Comparison of ENCODE assay signal across 1 cellular context in the genomic region with DNA sequence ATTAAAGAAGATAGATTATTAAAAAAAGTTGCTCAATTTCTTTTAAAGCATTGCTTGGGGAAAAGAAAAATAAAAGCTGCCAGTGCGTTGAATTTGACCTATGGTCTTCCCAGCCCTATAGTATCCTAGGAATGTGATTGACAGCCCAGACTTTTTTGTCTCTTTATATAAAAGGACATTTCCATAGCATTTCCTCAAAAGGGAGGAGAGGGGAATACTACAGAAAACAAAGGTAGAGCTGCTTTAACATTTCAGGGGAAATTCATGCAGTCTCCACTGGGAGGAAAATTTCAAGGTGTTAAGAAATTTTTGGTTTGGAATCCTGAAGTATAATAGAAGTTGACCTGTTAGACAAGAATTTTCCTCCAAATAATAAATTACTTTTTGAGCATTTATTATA.
TF ChIP-seq lines count a peak whose summit lies in the region.

No MANE protein-coding gene starts in this region.

TF ChIP-seq in H1, 55 proteins besides CTCF, POLR2A, EP300 and RAD21:
- TF ChIP-seq CBX8 (IDR thresholded peaks at IDR 0.05; ENCODE audit: borderline replicate concordance, low read depth, low read length), result no peak
- TF ChIP-seq CBX5 (IDR thresholded peaks at IDR 0.05; ENCODE audit: low read depth, low read length), result no peak
- no peak for TF ChIP-seq SUZ12 (IDR thresholded peaks at IDR 0.05; ENCODE audit: low read length)
- TF ChIP-seq EGR1 (IDR thresholded peaks at IDR 0.05; ENCODE audit: borderline replicate concordance, low read depth, low read length), result no peak
- TF ChIP-seq, protein P1, sequence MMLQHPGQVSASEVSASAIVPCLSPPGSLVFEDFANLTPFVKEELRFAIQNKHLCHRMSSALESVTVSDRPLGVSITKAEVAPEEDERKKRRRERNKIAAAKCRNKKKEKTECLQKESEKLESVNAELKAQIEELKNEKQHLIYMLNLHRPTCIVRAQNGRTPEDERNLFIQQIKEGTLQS (IDR thresholded peaks at IDR 0.05; ENCODE audit: insufficient read depth, low read depth, low read length), result no peak
- TF ChIP-seq SIX5 (IDR thresholded peaks at IDR 0.05; ENCODE audit: low read depth, low read length), result no peak
- no peak for TF ChIP-seq ZNF274 (IDR thresholded peaks at IDR 0.05; ENCODE audit: borderline replicate concordance, extremely low read depth, low read length)
- TF ChIP-seq CTBP2 (IDR thresholded peaks at IDR 0.05; ENCODE audit: borderline replicate concordance, insufficient read depth, insufficient read length, low read length), result no peak
- no peak for TF ChIP-seq RXRA (IDR thresholded peaks at IDR 0.05; ENCODE audit: insufficient read depth, low read depth, low read length)
- no peak for TF ChIP-seq TBP (IDR thresholded peaks at IDR 0.05; ENCODE audit: low read depth, low read length)
- TF ChIP-seq TAF7 (optimal IDR thresholded peaks at IDR 0.05; ENCODE audit: borderline replicate concordance, low read depth, low read length), result no peak
- TF ChIP-seq, protein P2, sequence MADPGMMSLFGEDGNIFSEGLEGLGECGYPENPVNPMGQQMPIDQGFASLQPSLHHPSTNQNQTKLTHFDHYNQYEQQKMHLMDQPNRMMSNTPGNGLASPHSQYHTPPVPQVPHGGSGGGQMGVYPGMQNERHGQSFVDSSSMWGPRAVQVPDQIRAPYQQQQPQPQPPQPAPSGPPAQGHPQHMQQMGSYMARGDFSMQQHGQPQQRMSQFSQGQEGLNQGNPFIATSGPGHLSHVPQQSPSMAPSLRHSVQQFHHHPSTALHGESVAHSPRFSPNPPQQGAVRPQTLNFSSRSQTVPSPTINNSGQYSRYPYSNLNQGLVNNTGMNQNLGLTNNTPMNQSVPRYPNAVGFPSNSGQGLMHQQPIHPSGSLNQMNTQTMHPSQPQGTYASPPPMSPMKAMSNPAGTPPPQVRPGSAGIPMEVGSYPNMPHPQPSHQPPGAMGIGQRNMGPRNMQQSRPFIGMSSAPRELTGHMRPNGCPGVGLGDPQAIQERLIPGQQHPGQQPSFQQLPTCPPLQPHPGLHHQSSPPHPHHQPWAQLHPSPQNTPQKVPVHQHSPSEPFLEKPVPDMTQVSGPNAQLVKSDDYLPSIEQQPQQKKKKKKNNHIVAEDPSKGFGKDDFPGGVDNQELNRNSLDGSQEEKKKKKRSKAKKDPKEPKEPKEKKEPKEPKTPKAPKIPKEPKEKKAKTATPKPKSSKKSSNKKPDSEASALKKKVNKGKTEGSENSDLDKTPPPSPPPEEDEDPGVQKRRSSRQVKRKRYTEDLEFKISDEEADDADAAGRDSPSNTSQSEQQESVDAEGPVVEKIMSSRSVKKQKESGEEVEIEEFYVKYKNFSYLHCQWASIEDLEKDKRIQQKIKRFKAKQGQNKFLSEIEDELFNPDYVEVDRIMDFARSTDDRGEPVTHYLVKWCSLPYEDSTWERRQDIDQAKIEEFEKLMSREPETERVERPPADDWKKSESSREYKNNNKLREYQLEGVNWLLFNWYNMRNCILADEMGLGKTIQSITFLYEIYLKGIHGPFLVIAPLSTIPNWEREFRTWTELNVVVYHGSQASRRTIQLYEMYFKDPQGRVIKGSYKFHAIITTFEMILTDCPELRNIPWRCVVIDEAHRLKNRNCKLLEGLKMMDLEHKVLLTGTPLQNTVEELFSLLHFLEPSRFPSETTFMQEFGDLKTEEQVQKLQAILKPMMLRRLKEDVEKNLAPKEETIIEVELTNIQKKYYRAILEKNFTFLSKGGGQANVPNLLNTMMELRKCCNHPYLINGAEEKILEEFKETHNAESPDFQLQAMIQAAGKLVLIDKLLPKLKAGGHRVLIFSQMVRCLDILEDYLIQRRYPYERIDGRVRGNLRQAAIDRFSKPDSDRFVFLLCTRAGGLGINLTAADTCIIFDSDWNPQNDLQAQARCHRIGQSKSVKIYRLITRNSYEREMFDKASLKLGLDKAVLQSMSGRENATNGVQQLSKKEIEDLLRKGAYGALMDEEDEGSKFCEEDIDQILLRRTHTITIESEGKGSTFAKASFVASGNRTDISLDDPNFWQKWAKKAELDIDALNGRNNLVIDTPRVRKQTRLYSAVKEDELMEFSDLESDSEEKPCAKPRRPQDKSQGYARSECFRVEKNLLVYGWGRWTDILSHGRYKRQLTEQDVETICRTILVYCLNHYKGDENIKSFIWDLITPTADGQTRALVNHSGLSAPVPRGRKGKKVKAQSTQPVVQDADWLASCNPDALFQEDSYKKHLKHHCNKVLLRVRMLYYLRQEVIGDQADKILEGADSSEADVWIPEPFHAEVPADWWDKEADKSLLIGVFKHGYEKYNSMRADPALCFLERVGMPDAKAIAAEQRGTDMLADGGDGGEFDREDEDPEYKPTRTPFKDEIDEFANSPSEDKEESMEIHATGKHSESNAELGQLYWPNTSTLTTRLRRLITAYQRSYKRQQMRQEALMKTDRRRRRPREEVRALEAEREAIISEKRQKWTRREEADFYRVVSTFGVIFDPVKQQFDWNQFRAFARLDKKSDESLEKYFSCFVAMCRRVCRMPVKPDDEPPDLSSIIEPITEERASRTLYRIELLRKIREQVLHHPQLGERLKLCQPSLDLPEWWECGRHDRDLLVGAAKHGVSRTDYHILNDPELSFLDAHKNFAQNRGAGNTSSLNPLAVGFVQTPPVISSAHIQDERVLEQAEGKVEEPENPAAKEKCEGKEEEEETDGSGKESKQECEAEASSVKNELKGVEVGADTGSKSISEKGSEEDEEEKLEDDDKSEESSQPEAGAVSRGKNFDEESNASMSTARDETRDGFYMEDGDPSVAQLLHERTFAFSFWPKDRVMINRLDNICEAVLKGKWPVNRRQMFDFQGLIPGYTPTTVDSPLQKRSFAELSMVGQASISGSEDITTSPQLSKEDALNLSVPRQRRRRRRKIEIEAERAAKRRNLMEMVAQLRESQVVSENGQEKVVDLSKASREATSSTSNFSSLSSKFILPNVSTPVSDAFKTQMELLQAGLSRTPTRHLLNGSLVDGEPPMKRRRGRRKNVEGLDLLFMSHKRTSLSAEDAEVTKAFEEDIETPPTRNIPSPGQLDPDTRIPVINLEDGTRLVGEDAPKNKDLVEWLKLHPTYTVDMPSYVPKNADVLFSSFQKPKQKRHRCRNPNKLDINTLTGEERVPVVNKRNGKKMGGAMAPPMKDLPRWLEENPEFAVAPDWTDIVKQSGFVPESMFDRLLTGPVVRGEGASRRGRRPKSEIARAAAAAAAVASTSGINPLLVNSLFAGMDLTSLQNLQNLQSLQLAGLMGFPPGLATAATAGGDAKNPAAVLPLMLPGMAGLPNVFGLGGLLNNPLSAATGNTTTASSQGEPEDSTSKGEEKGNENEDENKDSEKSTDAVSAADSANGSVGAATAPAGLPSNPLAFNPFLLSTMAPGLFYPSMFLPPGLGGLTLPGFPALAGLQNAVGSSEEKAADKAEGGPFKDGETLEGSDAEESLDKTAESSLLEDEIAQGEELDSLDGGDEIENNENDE (IDR thresholded peaks at IDR 0.05; ENCODE audit: insufficient replicate concordance, low read length), result no peak
- no peak for TF ChIP-seq CEBPB (IDR thresholded peaks at IDR 0.05; ENCODE audit: low read depth, low read length)
- TF ChIP-seq, protein P3, sequence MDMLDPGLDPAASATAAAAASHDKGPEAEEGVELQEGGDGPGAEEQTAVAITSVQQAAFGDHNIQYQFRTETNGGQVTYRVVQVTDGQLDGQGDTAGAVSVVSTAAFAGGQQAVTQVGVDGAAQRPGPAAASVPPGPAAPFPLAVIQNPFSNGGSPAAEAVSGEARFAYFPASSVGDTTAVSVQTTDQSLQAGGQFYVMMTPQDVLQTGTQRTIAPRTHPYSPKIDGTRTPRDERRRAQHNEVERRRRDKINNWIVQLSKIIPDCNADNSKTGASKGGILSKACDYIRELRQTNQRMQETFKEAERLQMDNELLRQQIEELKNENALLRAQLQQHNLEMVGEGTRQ (IDR thresholded peaks at IDR 0.05; ENCODE audit: low read length), result no peak
- TF ChIP-seq, protein P4, sequence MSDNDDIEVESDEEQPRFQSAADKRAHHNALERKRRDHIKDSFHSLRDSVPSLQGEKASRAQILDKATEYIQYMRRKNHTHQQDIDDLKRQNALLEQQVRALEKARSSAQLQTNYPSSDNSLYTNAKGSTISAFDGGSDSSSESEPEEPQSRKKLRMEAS (IDR thresholded peaks at IDR 0.05), result no peak
- TF ChIP-seq KDM1A (IDR thresholded peaks at IDR 0.05; ENCODE audit: borderline replicate concordance, low read length), result no peak
- no peak for TF ChIP-seq SAP30 (IDR thresholded peaks at IDR 0.05; ENCODE audit: insufficient read depth, insufficient replicate concordance, low read length)
TF ChIP-seq in H1: peak in this region for 0.
